ENCODE assay signal across 11 cellular contexts in genomic region chr13:35278917-35279316, GRCh38.
"Had no signal": no experiment of that assay in that cellular context is flagged by ENCODE, and none has a peak within 500 bp of the region (broad histone marks: within the 10 kb centered on the region; RNA-seq: fewer than 3 reads in every experiment).

No MANE protein-coding gene starts in this region.

- ATAC-seq: GM23338, HCT116 had no signal

- H3K9ac ChIP-seq: GM23248 had no signal

- H3K9me3 ChIP-seq: HAP-1 had no signal

- FAIRE-seq: H1, H54 had no signal

- H2AFZ ChIP-seq: GM23248, GM23338 had no signal

- H3K36me3 ChIP-seq: HAP-1 had no signal

- H3K4me1 ChIP-seq: HAP-1 had no signal

- H3K27ac ChIP-seq: GM23248 had no signal

- DNase-seq: GM23248, GOT3, H7, H9, HCEC 1CT, HFFc6 had no signal

- H3K4me2 ChIP-seq: GM23338 had no signal

- H3K4me3 ChIP-seq: GM23248, GM23338, HAP-1 had no signal
